Comparison of ENCODE assay signal across 23 cellular contexts in the genomic region with DNA sequence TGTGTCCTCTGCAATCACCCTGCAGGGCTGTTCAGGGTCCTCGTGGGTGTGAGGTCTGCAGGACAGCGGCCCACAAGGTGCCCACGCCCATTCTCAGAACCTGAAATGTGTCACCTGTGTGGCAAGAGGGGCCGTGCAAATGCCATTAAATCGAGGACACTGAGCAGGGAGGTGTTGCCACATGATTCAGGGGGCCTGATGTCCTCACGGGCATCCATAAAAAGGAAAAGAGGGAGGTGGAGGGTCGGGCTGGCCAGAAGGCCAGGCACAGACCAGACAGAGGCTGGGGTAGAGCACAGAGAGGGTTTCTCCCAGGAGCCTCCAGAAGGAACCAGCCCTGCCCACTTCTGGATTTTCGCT.
"Had no signal": no experiment of that assay in that cellular context is flagged by ENCODE, and none has a peak within 500 bp of the region (broad histone marks: within the 10 kb centered on the region; RNA-seq: fewer than 3 reads in every experiment).

No MANE protein-coding gene starts in this region.

- DNase-seq: activated CD4-positive, alpha-beta T cell treated with anti-CD3 and anti-CD28 coated beads, Interleukin-2, amount 10 ng/mL, durations not matched to agents 7 days and 5 days; activated CD4-positive, CD25-positive, alpha-beta regulatory T cell treated with anti-CD3 and anti-CD28 coated beads, Interleukin-2, amount 50 U/mL, for 72 hours; activated naive CD4-positive, alpha-beta T cell treated with anti-CD3 and anti-CD28 coated beads for 36 hours; activated naive CD8-positive, alpha-beta T cell treated with anti-CD3 and anti-CD28 coated beads for 36 hours; body of pancreas; effector memory CD4-positive, alpha-beta T cell; hippocampal formation; naive B cell; stimulated activated CD4-positive, alpha-beta T cell treated with anti-CD3 and anti-CD28 coated beads, Interleukin-15, amount 100 ng/mL, for 24 hours; stimulated activated CD4-positive, alpha-beta T cell treated with anti-CD3 and anti-CD28 coated beads, Interleukin-2, amount 100 ng/mL, for 24 hours; T-helper 9 cell; trophoblast cell; WERI-Rb-1 had no signal

- H3K27me3 ChIP-seq: adrenal gland, body of pancreas, dorsolateral prefrontal cortex, gastroesophageal sphincter, right atrium auricular region, vagina had no signal

- H3K4me1 ChIP-seq: adrenal gland, body of pancreas, gastroesophageal sphincter, right atrium auricular region, vagina had no signal

- H3K9me3 Mint-ChIP-seq: activated CD4-positive, alpha-beta T cell treated with anti-CD3 and anti-CD28 coated beads, Interleukin-2, amount 10 ng/mL, durations not matched to agents 7 days and 5 days; activated naive CD4-positive, alpha-beta T cell treated with anti-CD3 and anti-CD28 coated beads for 36 hours; activated naive CD8-positive, alpha-beta T cell treated with anti-CD3 and anti-CD28 coated beads for 36 hours; activated T-helper 1 cell treated with anti-CD3 and anti-CD28 coated beads, Interleukin-12 subunit alpha, Interleukin-12 subunit beta, Interleukin-2, Interleukin-4 antibody, amounts not matched to agents 30 ng/mL and 10 ng/mL and 1 ng/mL, durations not matched to agents 14 hours and 24 hours and 36 hours; immature natural killer cell; mesothelial cell of epicardium; naive B cell had no signal

- H3K4me1 Mint-ChIP-seq: mesothelial cell of epicardium had no signal

- H3K27ac ChIP-seq: body of pancreas, coronary artery, dorsolateral prefrontal cortex, gastroesophageal sphincter, right atrium auricular region, thoracic aorta, vagina, WERI-Rb-1 had no signal

- H3K4me3 Mint-ChIP-seq: activated naive CD4-positive, alpha-beta T cell treated with anti-CD3 and anti-CD28 coated beads for 36 hours; mesothelial cell of epicardium had no signal

- H3K36me3 ChIP-seq: adrenal gland, gastroesophageal sphincter, right atrium auricular region, thoracic aorta, vagina, WERI-Rb-1 had no signal

- H3K4me3 ChIP-seq: adrenal gland, body of pancreas, coronary artery, dorsolateral prefrontal cortex, gastroesophageal sphincter, right atrium auricular region, thoracic aorta, vagina had no signal

- H3K9me3 ChIP-seq: adrenal gland, body of pancreas, gastroesophageal sphincter, right atrium auricular region, thoracic aorta, vagina had no signal

- H3K27me3 Mint-ChIP-seq: activated CD4-positive, alpha-beta T cell treated with anti-CD3 and anti-CD28 coated beads, Interleukin-2, amount 10 ng/mL, durations not matched to agents 7 days and 5 days; activated naive CD8-positive, alpha-beta T cell treated with anti-CD3 and anti-CD28 coated beads for 36 hours had no signal

- ATAC-seq: body of pancreas, gastroesophageal sphincter had no signal

- H3K36me3 Mint-ChIP-seq: activated naive CD8-positive, alpha-beta T cell treated with anti-CD3 and anti-CD28 coated beads for 36 hours; immature natural killer cell; mesothelial cell of epicardium; naive B cell had no signal

- H3K27ac Mint-ChIP-seq: activated T-helper 1 cell treated with anti-CD3 and anti-CD28 coated beads, Interleukin-12 subunit alpha, Interleukin-12 subunit beta, Interleukin-2, Interleukin-4 antibody, amounts not matched to agents 30 ng/mL and 10 ng/mL and 1 ng/mL, durations not matched to agents 14 hours and 24 hours and 36 hours; mesothelial cell of epicardium had no signal
